11 cellular contexts compared by ENCODE assay signal in genomic region chr15:31230630-31231485, GRCh38.
A peak's percentile ranks its signal among the peaks of the same experiment; 100 is the strongest.
DNase-seq lines count a peak whose midpoint lies in the region; ATAC-seq and TF ChIP-seq lines count a peak whose summit lies in the region.
"Had no signal": no experiment of that assay in that cellular context is flagged by ENCODE, and none has a peak within 500 bp of the region (broad histone marks: within the 10 kb centered on the region; RNA-seq: fewer than 3 reads in every experiment).

No MANE protein-coding gene starts in this region.

- peak; percentile 69 for TF ChIP-seq POLR2A in GM18505 (IDR thresholded peaks at IDR 0.05; ENCODE audit: borderline replicate concordance, extremely low read depth, insufficient read depth, insufficient read length)

- TF ChIP-seq CTCF in GM20000 (IDR thresholded peaks at IDR 0.05; ENCODE audit: extremely low read depth, missing control alignments): no peak

- DNase-seq in GM20000 (ENCODE audit: low spot score) (peak; percentile 82), NCI-H2107 treated with DMSO at 0.1 percent for 48 hours (lab: John Stamatoyannopoulos, UW; ENCODE audit: unreplicated experiment) (no peak), midbrain (lab: John Stamatoyannopoulos, UW) (no peak), RPMI8226 (no peak), SKM-1 (lab: John Stamatoyannopoulos, UW; ENCODE audit: unreplicated experiment) (no peak)
- DNase-seq: NCI-H1694, retina had no signal

- peak; percentile 73 for ATAC-seq in GM18505 (IDR thresholded peaks at IDR 0.05; ENCODE audit: unreplicated experiment)
- peak; percentile 86 for ATAC-seq in HG03135 (IDR thresholded peaks at IDR 0.05; ENCODE audit: unreplicated experiment)
- ATAC-seq in esophagus mucosa: peak; percentile 90
- ATAC-seq: WTC11 had no signal
